24 cellular contexts compared by ENCODE assay signal in genomic region chr6:25446815-25447569, GRCh38.
DNase-seq lines count a peak whose midpoint lies in the region; ATAC-seq, FAIRE-seq and TF ChIP-seq lines count a peak whose summit lies in the region.
"Had no signal": no experiment of that assay in that cellular context is flagged by ENCODE, and none has a peak within 500 bp of the region (broad histone marks: within the 10 kb centered on the region; RNA-seq: fewer than 3 reads in every experiment).

No MANE protein-coding gene starts in this region.

- RAD21 ChIA-PET in GM12878 (lab: Charles Lee; ENCODE audit: unreplicated experiment) = interaction anchor here (0.9 to 1.5 kb wide), 3 partner anchors 47 to 169 kb away, joined by 3 to 4 read pairs (median 3); no protein-coding TSS in a partner anchor

- DNase-seq in GM06990 (ENCODE audit: extremely low read depth, insufficient read length) = peak; percentile 13
- DNase-seq in GM12878 (ENCODE audit: low read depth, low spot score) = no peak
- no peak for DNase-seq in naive B cell
- no peak for DNase-seq in NCI-H2081 treated with DMSO at 0.1 percent for 48 hours (lab: John Stamatoyannopoulos, UW)
- no peak for DNase-seq in NCI-H774 (lab: John Stamatoyannopoulos, UW)
- DNase-seq: activated CD4-positive, alpha-beta T cell treated with anti-CD3 and anti-CD28 coated beads, Interleukin-2, amount 10 ng/mL, durations not matched to agents 24 days and 14 days; activated naive CD4-positive, alpha-beta T cell; activated T-cell treated with anti-CD3 and anti-CD28 coated beads, Interleukin-2, amount 50 U/mL, for 48 hours; central memory CD4-positive, alpha-beta T cell; erythroblast; heart left ventricle; mesenchymal stem cell; NCI-H187; NCI-H2227 treated with DMSO at 0.1 percent for 48 hours; small intestine; thyroid gland had no signal

- no peaks in the 10 kb centered on the region; the same call in 1 of the 2 replicates for H3K4me1 ChIP-seq in GM12878 (ENCODE audit: control insufficient read depth, insufficient read depth, low read length)
- H3K4me1 ChIP-seq: thyroid gland had no signal

- peak; percentile 78 for ATAC-seq in GM12878
- ATAC-seq in naive B cell (ENCODE audit: low read depth in 2 of 2) = peak; percentile 37 to 69
- no peak for ATAC-seq in HG03196 (IDR thresholded peaks at IDR 0.05; ENCODE audit: unreplicated experiment)
- ATAC-seq: stimulated activated effector memory CD8-positive, alpha-beta T cell treated with anti-CD3 and anti-CD28 coated beads, Interleukin-12 subunit alpha, Interleukin-12 subunit beta, amount 100 ng/mL, for 72 hours had no signal

- H2AFZ ChIP-seq in GM12878 (ENCODE audit: control insufficient read depth, low read depth, low read length) = no peak overlapping the region

- intact Hi-C loops in GM12878 (cut with micrococcal nuclease; ENCODE audit: unreplicated experiment) = no loop called here

- H3K27me3 Mint-ChIP-seq in naive B cell = no peaks in the 10 kb centered on the region
- H3K27me3 Mint-ChIP-seq: activated CD4-positive, alpha-beta T cell treated with anti-CD3 and anti-CD28 coated beads, Interleukin-2, amount 10 ng/mL, durations not matched to agents 24 days and 14 days; CD4-positive, CD25-positive, alpha-beta regulatory T cell had no signal

- POLR2A ChIA-PET in GM12878 (lab: Charles Lee) = interaction anchor here (1.1 kb wide), 1 partner anchor 8 kb away, joined by 3 read pairs; no protein-coding TSS in a partner anchor

- TF ChIP-seq CTCF in C4-2B (conservative IDR thresholded peaks at IDR 0.05) (no peak), GM06990 (IDR thresholded peaks at IDR 0.05; ENCODE audit: insufficient read depth, low read length, poor library complexity, severe bottlenecking) (no peak), GM12878 (IDR thresholded peaks at IDR 0.05 in 2 of 3, conservative IDR thresholded peaks at IDR 0.05 in 1 of 3; ENCODE audit: control insufficient read depth in 2 of 3, extremely low read depth in 1 of 3, insufficient read depth in 1 of 3, low read depth in 3 of 3, low read length in 3 of 3) (no peak)

- H3K27ac Mint-ChIP-seq in naive B cell = peak overlapping the region in 3 of 6 donors; percentile 41 to 85 (median 44)
- H3K27ac Mint-ChIP-seq: activated CD4-positive, alpha-beta T cell treated with anti-CD3 and anti-CD28 coated beads, Interleukin-2, amount 10 ng/mL, durations not matched to agents 24 days and 14 days; stimulated activated effector memory CD8-positive, alpha-beta T cell treated with anti-CD3 and anti-CD28 coated beads, Interleukin-12 subunit alpha, Interleukin-12 subunit beta, amount 100 ng/mL, for 72 hours; T-helper 1 cell treated with Interleukin-12 subunit alpha and Interleukin-12 subunit beta and Interleukin-4 antibody, amounts not matched to agents 30 μg/mL and 1 μg/mL, for 36 hours had no signal

- H3K36me3 ChIP-seq in GM06990 (ENCODE audit: control insufficient read depth, insufficient read depth, low read length) (no peaks in the 10 kb centered on the region), GM12878 (ENCODE audit: control insufficient read depth in 2 of 2, insufficient read depth in 2 of 2, low read length in 1 of 2) (no peaks in the 10 kb centered on the region; a peak in 1 of 4 replicates)
- H3K36me3 ChIP-seq: heart left ventricle, neutrophil, thyroid gland had no signal

- no peak overlapping the region for H3K4me2 ChIP-seq in GM12878 (ENCODE audit: control insufficient read depth, insufficient read depth)

- H3K9me3 ChIP-seq in GM12878 (replicated peaks; ENCODE audit: control insufficient read depth, insufficient read depth, low read length) = peaks cover 2% of the 10 kb centered on the region; the same call in 2 of the 3 replicates
- H3K9me3 ChIP-seq: neutrophil, thyroid gland had no signal

- peaks cover 10 to 35% (median 10%) of the 10 kb centered on the region in 3 donors for H3K4me1 Mint-ChIP-seq in naive B cell

- no peak overlapping the region for H3K4me3 Mint-ChIP-seq in naive B cell
- H3K4me3 Mint-ChIP-seq: activated CD4-positive, alpha-beta T cell treated with anti-CD3 and anti-CD28 coated beads, Interleukin-2, amount 10 ng/mL, durations not matched to agents 24 days and 14 days; CD4-positive, CD25-positive, alpha-beta regulatory T cell; IgD-negative memory B cell; stimulated activated effector memory CD8-positive, alpha-beta T cell treated with anti-CD3 and anti-CD28 coated beads, Interleukin-12 subunit alpha, Interleukin-12 subunit beta, amount 100 ng/mL, for 72 hours; T-helper 1 cell treated with Interleukin-12 subunit alpha and Interleukin-12 subunit beta and Interleukin-4 antibody, amounts not matched to agents 30 μg/mL and 1 μg/mL, for 36 hours had no signal

- H4K20me1 ChIP-seq in GM12878 (ENCODE audit: control insufficient read depth, insufficient read depth) = no peaks in the 10 kb centered on the region

- H3K9me3 Mint-ChIP-seq in naive B cell = peaks cover 4 to 21% (median 12%) of the 10 kb centered on the region in 7 donors
- H3K9me3 Mint-ChIP-seq: stimulated activated effector memory CD8-positive, alpha-beta T cell treated with anti-CD3 and anti-CD28 coated beads, Interleukin-12 subunit alpha, Interleukin-12 subunit beta, amount 100 ng/mL, for 72 hours had no signal

- SMC1A ChIA-PET in GM12878 (lab: Charles Lee; ENCODE audit: uncharacterized antibody, unreplicated experiment) = interaction anchor here (0.8 to 2.0 kb wide), 11 partner anchors 8 to 169 kb away, joined by 3 to 6 read pairs (median 3); no protein-coding TSS in a partner anchor

- H3K27ac ChIP-seq in C4-2B = peak overlapping the region; percentile 94
- no peak overlapping the region for H3K27ac ChIP-seq in GM12878 (ENCODE audit: control insufficient read depth, insufficient read depth)
- H3K27ac ChIP-seq: neutrophil, RWPE1, thyroid gland had no signal

- H3K4me3 ChIP-seq in GM06990 (replicated peaks; ENCODE audit: low read depth, low read length) (no peak overlapping the region), GM12878 (no peak overlapping the region)
- H3K4me3 ChIP-seq: heart left ventricle, thyroid gland had no signal

- in situ Hi-C loops in GM12878 (cut with MboI) = no loop called here

- no TSS peak for BruUV-seq in GM12878 (replicated peaks; lab: Mats Ljungman, UMichigan)

- no peak for TF ChIP-seq POLR2A in GM12878 (IDR thresholded peaks at IDR 0.05; ENCODE audit: low read depth, low read length)

- H3K79me2 ChIP-seq in GM12878 (ENCODE audit: control insufficient read depth, insufficient read depth, low read length) = no peaks in the 10 kb centered on the region

- H3K36me3 Mint-ChIP-seq in naive B cell = peaks cover 8 to 12% of the 10 kb centered on the region in 2 donors
- H3K36me3 Mint-ChIP-seq: CD4-positive, CD25-positive, alpha-beta regulatory T cell; stimulated activated effector memory CD8-positive, alpha-beta T cell treated with anti-CD3 and anti-CD28 coated beads, Interleukin-12 subunit alpha, Interleukin-12 subunit beta, amount 100 ng/mL, for 72 hours had no signal

- CTCF ChIA-PET in GM12878 (lab: Yijun Ruan, JAX) = interaction anchor here (0.6 to 2.4 kb wide), 6 partner anchors 17 to 181 kb away, joined by 3 to 12 read pairs (median 4); no protein-coding TSS in a partner anchor

- H3K9ac ChIP-seq in GM12878 (ENCODE audit: control insufficient read depth, insufficient read depth, low read length) = no peak overlapping the region

- no peak for TF ChIP-seq EP300 in GM12878 (IDR thresholded peaks at IDR 0.05; ENCODE audit: borderline replicate concordance in 1 of 2, control insufficient read depth in 1 of 2, low read depth in 2 of 2, low read length in 2 of 2)

- H3K27me3 ChIP-seq in GM06990 (replicated peaks; ENCODE audit: control insufficient read depth, insufficient read depth, low read length) (no peaks in the 10 kb centered on the region), GM12878 (replicated peaks in 1 of 2; ENCODE audit: control insufficient read depth in 2 of 2, insufficient read depth in 2 of 2, low read length in 1 of 2) (no peaks in the 10 kb centered on the region)
- H3K27me3 ChIP-seq: heart left ventricle, neutrophil, thyroid gland had no signal

- FAIRE-seq in GM12878 (lab: Jason Lieb, UNC) = no peak
- FAIRE-seq: small intestine had no signal

- TF ChIP-seq RAD21 in GM12878 (IDR thresholded peaks at IDR 0.05; ENCODE audit: insufficient read depth, low read depth, low read length) = no peak

- 43% methylated on average over 2 of the region's 2 CpGs for WGBS in GM12878 (ENCODE audit: insufficient coverage, insufficient replicate concordance, low lambda C conversion rate, missing lambda C conversion rate)

TF ChIP-seq in GM12878, 131 proteins besides CTCF, POLR2A, EP300 and RAD21:
- TF ChIP-seq SPI1 (IDR thresholded peaks at IDR 0.05; ENCODE audit: borderline replicate concordance, insufficient read depth, low read depth, low read length) = peak; percentile 38; the same call in 1 of the 2 replicates
- TF ChIP-seq HCFC1 (IDR thresholded peaks at IDR 0.05; ENCODE audit: low read length) = no peak
- TF ChIP-seq ATF7 (IDR thresholded peaks at IDR 0.05; ENCODE audit: low read depth) = peak; percentile 85
- TF ChIP-seq MEF2B (IDR thresholded peaks at IDR 0.05; ENCODE audit: partially characterized antibody, poor library complexity, severe bottlenecking) = peak; percentile 74
- TF ChIP-seq BHLHE40 (IDR thresholded peaks at IDR 0.05; ENCODE audit: borderline replicate concordance in 1 of 2, low read depth in 2 of 2, low read length in 1 of 2) = 0 out of 4 replicates have a peak, but pooled peaks of 1 of the 2 experiments have one; percentile 9
- TF ChIP-seq BCLAF1 (IDR thresholded peaks at IDR 0.05) = no peak
- TF ChIP-seq MTA2 (IDR thresholded peaks at IDR 0.05; ENCODE audit: low read depth) = peak; percentile 30; the same call in 1 of the 2 replicates
